8 cellular contexts compared by ENCODE assay signal in genomic region chr12:92927055-92927435, GRCh38.
A peak's percentile ranks its signal among the peaks of the same experiment; 100 is the strongest.
DNase-seq lines count a peak whose midpoint lies in the region; TF ChIP-seq lines count a peak whose summit lies in the region.

No MANE protein-coding gene starts in this region.

- H3K4me3 ChIP-seq in MM.1S (ENCODE audit: low read length): peak overlapping the region; percentile 27
- peak overlapping the region; percentile 74 to 81 for H3K4me3 ChIP-seq in foreskin fibroblast (ENCODE audit: low read depth in 1 of 2, low read length in 2 of 2)

- H3K36me3 ChIP-seq in MM.1S (replicated peaks; ENCODE audit: insufficient read depth, low read length): no peaks in the 10 kb centered on the region

- H4K20me1 ChIP-seq in MM.1S (ENCODE audit: insufficient read depth, low read length): peaks cover 22% of the 10 kb centered on the region

- no peaks in the 10 kb centered on the region for H3K9me3 ChIP-seq in MM.1S (replicated peaks; ENCODE audit: insufficient read depth, low read length)

- peak; percentile 48 for DNase-seq in NCI-H82 (lab: John Stamatoyannopoulos, UW)
- no peak for DNase-seq in NCI-H82 treated with DMSO at 0.1 percent for 48 hours (lab: John Stamatoyannopoulos, UW; ENCODE audit: unreplicated experiment)
- peak; percentile 28 for DNase-seq in MM.1S
- DNase-seq in activated T-cell treated with anti-CD3 and anti-CD28 coated beads for 4 hours: peak; percentile 34
- peak; percentile 63 to 79 for DNase-seq in foreskin fibroblast
- DNase-seq in stimulated activated CD4-positive, alpha-beta T cell treated with anti-CD3 and anti-CD28 coated beads, Interleukin-12 subunit alpha, Interleukin-12 subunit beta, amount 100 ng/mL, for 4 hours: peak; percentile 38
- no peak for DNase-seq in GM19238 (ENCODE audit: insufficient read length, low spot score)
- no peak for DNase-seq in SIG-M5 (lab: John Stamatoyannopoulos, UW)

- peaks cover 56% of the 10 kb centered on the region for H3K79me2 ChIP-seq in MM.1S (ENCODE audit: low read length)

- peaks cover 24% of the 10 kb centered on the region for H3K4me1 ChIP-seq in MM.1S (ENCODE audit: low read length)

- H3F3A ChIP-seq in MM.1S (ENCODE audit: insufficient read depth, low read length): peaks cover 21% of the 10 kb centered on the region

- no peaks in the 10 kb centered on the region for H3K27me3 ChIP-seq in MM.1S (replicated peaks; ENCODE audit: insufficient read depth, low read length)

- peak overlapping the region; percentile 91 for H3K4me2 ChIP-seq in MM.1S (ENCODE audit: low read depth, low read length)

- TF ChIP-seq CTCF in MM.1S (IDR thresholded peaks at IDR 0.05; ENCODE audit: low read length) (peak; percentile 26; the same call in 1 of the 2 replicates), foreskin fibroblast (IDR thresholded peaks at IDR 0.05; ENCODE audit: low read depth, low read length) (peak; percentile 9)

- H3K27ac ChIP-seq in MM.1S (ENCODE audit: low read length): peak overlapping the region; percentile 3; the same call in 1 of the 2 replicates

- no peak overlapping the region for H2AFZ ChIP-seq in MM.1S (ENCODE audit: low read length)

- no peak overlapping the region for H3K9ac ChIP-seq in MM.1S (ENCODE audit: low read length)

- H3K9me2 ChIP-seq in MM.1S (replicated peaks; ENCODE audit: insufficient read depth, low read length): no peaks in the 10 kb centered on the region

Comparison
In these comparisons a context has a peak if more than half of its experiments do, and no peak if none do; other contexts are left out.
1. DNase-seq: peak in NCI-H82 (single experiment), MM.1S (single experiment), activated T-cell treated with anti-CD3 and anti-CD28 coated beads for 4 hours (single experiment), foreskin fibroblast (2 of 2) and stimulated activated CD4-positive, alpha-beta T cell treated with anti-CD3 and anti-CD28 coated beads, Interleukin-12 subunit alpha, Interleukin-12 subunit beta, amount 100 ng/mL, for 4 hours (single experiment); none in NCI-H82 treated with DMSO at 0.1 percent for 48 hours (single experiment), GM19238 (single experiment) and SIG-M5 (single experiment).